1 cellular context compared by ENCODE assay signal in the genomic region with DNA sequence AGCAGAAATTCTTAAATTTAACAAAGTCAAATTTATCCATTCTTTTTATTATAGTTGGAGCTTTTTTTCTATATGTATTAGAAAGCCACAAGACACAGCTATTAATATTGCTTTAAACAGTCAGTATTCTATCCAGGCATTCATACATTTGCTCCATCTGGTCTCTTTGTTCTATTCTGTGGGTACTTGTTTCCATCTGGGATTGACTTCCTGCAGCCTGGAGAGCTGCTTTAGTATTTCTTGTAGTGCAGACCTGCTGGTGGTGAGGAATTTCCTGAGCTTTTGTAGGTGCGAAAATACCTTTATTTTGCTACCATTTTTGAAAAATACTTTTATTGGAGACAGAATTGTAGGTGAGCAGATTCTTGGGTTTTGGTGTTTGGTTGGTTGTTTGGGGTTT.
A peak's percentile ranks its signal among the peaks of the same experiment; 100 is the strongest.
TF ChIP-seq lines count a peak whose summit lies in the region.

No MANE protein-coding gene starts in this region.

TF ChIP-seq in GM23338, 12 proteins besides CTCF, POLR2A, EP300 and RAD21:
- TF ChIP-seq NANOG (IDR thresholded peaks at IDR 0.05; ENCODE audit: borderline replicate concordance) (no peak), ZNF462 (CRISPR knock-in tag; IDR thresholded peaks at IDR 0.05) (peak; percentile 63; the same call in 1 of the 2 replicates)
